In the genomic region with DNA sequence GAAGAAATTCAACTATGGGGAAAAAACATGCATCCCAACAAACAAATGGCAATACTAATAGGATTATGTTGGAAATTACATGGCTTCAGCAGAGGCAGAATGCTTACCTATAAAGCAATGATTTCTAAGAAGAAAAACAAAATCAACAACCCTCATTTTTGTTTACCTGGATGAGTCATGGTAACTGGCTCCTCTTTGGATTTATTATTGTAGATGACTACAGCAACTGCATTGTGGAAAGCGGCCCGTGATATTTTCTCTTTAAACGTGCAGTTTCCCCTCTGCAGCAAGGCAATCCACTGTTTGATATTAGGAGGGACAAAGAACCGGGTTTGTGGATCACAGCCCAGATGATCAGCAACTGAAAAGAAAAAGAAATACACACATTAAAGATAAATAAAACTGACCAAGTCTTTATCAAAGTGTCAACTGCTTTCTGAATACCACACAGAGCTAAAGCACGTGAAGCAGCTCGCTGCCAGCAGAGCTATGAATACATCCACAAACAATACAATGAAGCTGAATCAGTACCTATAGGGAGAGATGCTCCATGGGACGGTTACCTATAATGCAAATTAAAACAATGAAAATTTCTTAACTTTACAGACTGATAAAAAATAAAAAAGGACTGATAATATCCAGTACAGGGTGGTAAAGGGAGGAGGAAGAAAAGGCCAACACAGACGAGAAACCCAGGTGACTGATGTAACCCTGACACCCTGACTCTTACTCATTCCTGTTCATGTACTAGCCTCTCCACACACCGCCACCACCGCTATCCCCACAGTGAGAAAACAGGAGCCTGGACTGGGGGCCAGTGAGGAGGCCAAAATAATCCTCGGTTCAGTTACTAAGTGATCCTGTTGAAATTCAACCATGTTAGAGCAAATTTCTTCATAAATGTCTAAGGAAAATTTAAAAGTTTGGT, we compare ENCODE assay signal across 27 cellular contexts. TPM values are rescaled to one million over a fixed set of nuclear protein-coding genes. Genes with fewer than 3 reads are reported as not detected.
DNase-seq lines count a peak whose midpoint lies in the region; ATAC-seq and TF ChIP-seq lines count a peak whose summit lies in the region.
"Had no signal": no experiment of that assay in that cellular context is flagged by ENCODE, and none has a peak within 500 bp of the region (broad histone marks: within the 10 kb centered on the region; RNA-seq: fewer than 3 reads in every experiment).

No MANE protein-coding gene starts in this region.

- ATAC-seq in right lobe of liver, result peak; percentile 23 to 80 (median 64)
- no peak for ATAC-seq in HG02571 (IDR thresholded peaks at IDR 0.05; ENCODE audit: unreplicated experiment)
- ATAC-seq in GM18520 (IDR thresholded peaks at IDR 0.05; ENCODE audit: unreplicated experiment), result no peak
- ATAC-seq: activated CD8-positive, alpha-beta T cell treated with anti-CD3 and anti-CD28 coated beads for 36 hours; foreskin keratinocyte; heart right ventricle; stimulated activated naive B cell treated with anti-CD40 and anti-IgM and Interleukin-4, amounts not matched to agents 10 μg/mL and 1 μg/mL and 100 μg/mL, for 72 hours; upper lobe of right lung had no signal

- no peak overlapping the region for H2BK12ac ChIP-seq in neuronal stem cell (ENCODE audit: low read length)

- no peak overlapping the region for H3K4ac ChIP-seq in neuronal stem cell (ENCODE audit: low read length)

- no peak overlapping the region for H2BK120ac ChIP-seq in neuronal stem cell (ENCODE audit: low read depth, low read length)

- H3K4me1 ChIP-seq in right lobe of liver (no peaks in the 10 kb centered on the region), neuronal stem cell (ENCODE audit: control insufficient read depth in 2 of 2, insufficient read depth in 1 of 2, low read depth in 1 of 2, low read length in 2 of 2) (peaks cover 0 to 2% of the 10 kb centered on the region in 2 donors), breast epithelium (no peaks in the 10 kb centered on the region)
- H3K4me1 ChIP-seq: esophagus squamous epithelium, foreskin keratinocyte, parathyroid adenoma, suprapubic skin, upper lobe of right lung had no signal

- no peak overlapping the region for H3K18ac ChIP-seq in neuronal stem cell (ENCODE audit: low read length)

- WGBS in right lobe of liver (ENCODE audit: insufficient coverage, low coverage, low lambda C conversion rate, missing lambda C conversion rate), result 52% methylated on average over 11 of the region's 11 CpGs
- WGBS in neuronal stem cell (ENCODE audit: extremely low coverage in 2 of 2, insufficient read length in 2 of 2, insufficient replicate concordance in 1 of 2), 2 donors, result no CpG with 5 or more reads among the region's 11 CpGs

- H3K27me3 ChIP-seq in right lobe of liver, result no peaks in the 10 kb centered on the region
- H3K27me3 ChIP-seq in neuronal stem cell (ENCODE audit: control insufficient read depth in 3 of 3, insufficient read depth in 3 of 3, low read depth in 1 of 3, low read length in 3 of 3), result no peaks in the 10 kb centered on the region
- no peaks in the 10 kb centered on the region for H3K27me3 ChIP-seq in breast epithelium
- H3K27me3 ChIP-seq: esophagus squamous epithelium, foreskin keratinocyte, heart right ventricle, suprapubic skin, upper lobe of right lung had no signal

- H4K8ac ChIP-seq in neuronal stem cell (ENCODE audit: low read depth, low read length), result no peak overlapping the region

- no peak overlapping the region for H3K4me2 ChIP-seq in neuronal stem cell (ENCODE audit: insufficient read depth, low read length, poor library complexity, severe bottlenecking)
- H3K4me2 ChIP-seq: KMS-11 had no signal

- H3K4me3 ChIP-seq in LNCaP clone FGC (ENCODE audit: low read depth, low read length) (0 out of 2 replicates have a peak overlapping the region, but pooled peaks have one; percentile 1), choroid plexus epithelial cell (ENCODE audit: low read depth, low read length) (no peak overlapping the region), right lobe of liver (no peak overlapping the region), neuronal stem cell (ENCODE audit: low read length in 2 of 2) (no peak overlapping the region), breast epithelium (no peak overlapping the region)
- H3K4me3 ChIP-seq: esophagus squamous epithelium, heart right ventricle, suprapubic skin, upper lobe of right lung had no signal

- intact Hi-C loops in right lobe of liver (cut with DNase I), result no loop called here
- intact Hi-C loops in breast epithelium (cut with DNase I; ENCODE audit: low total_unique reads), result no loop called here

- H3K27ac ChIP-seq in right lobe of liver (peak overlapping the region in 1 of 3 donors; percentile 3), neuronal stem cell (replicated peaks; ENCODE audit: low read length) (no peak overlapping the region), breast epithelium (no peak overlapping the region)
- H3K27ac ChIP-seq: esophagus squamous epithelium, foreskin keratinocyte, heart right ventricle, KMS-11, parathyroid adenoma, suprapubic skin, upper lobe of right lung had no signal

- no peak overlapping the region for H4K91ac ChIP-seq in neuronal stem cell (ENCODE audit: low read depth, low read length, poor library complexity)

- H3K9ac ChIP-seq in neuronal stem cell (ENCODE audit: low read depth, low read length, poor library complexity), result no peak overlapping the region
- H3K9ac ChIP-seq: KMS-11, parathyroid adenoma had no signal

- no peak overlapping the region for H2AFZ ChIP-seq in neuronal stem cell (ENCODE audit: low read length)
- H2AFZ ChIP-seq: parathyroid adenoma had no signal

- H2BK15ac ChIP-seq in neuronal stem cell (ENCODE audit: low read length), result no peak overlapping the region

- no peaks in the 10 kb centered on the region for H3K9me3 ChIP-seq in right lobe of liver
- peaks cover 15 to 58% of the 10 kb centered on the region in 2 donors for H3K9me3 ChIP-seq in neuronal stem cell (replicated peaks in 1 of 2; ENCODE audit: control insufficient read depth in 2 of 2, insufficient read depth in 1 of 2, low read depth in 1 of 2, low read length in 2 of 2)
- H3K9me3 ChIP-seq in breast epithelium, result peaks cover 0 to 9% of the 10 kb centered on the region in 2 donors
- H3K9me3 ChIP-seq: suprapubic skin had no signal

- peaks cover 0 to 9% (median 2%) of the 10 kb centered on the region in 4 donors for H3K36me3 ChIP-seq in right lobe of liver
- peaks cover 22 to 82% of the 10 kb centered on the region in 2 donors for H3K36me3 ChIP-seq in neuronal stem cell (replicated peaks in 1 of 2; ENCODE audit: control insufficient read depth in 2 of 2, insufficient read depth in 2 of 2, low read length in 2 of 2)
- H3K36me3 ChIP-seq in breast epithelium, result peaks cover 4% of the 10 kb centered on the region

- H2BK5ac ChIP-seq in neuronal stem cell (ENCODE audit: low read length), result no peak overlapping the region

- peaks cover 3% of the 10 kb centered on the region for H3K79me1 ChIP-seq in neuronal stem cell (ENCODE audit: low read depth, low read length)

- DNase-seq in DMS53 (lab: John Stamatoyannopoulos, UW) (peak; percentile 71), LNCaP clone FGC (ENCODE audit: low read depth) (peak; percentile 33), choroid plexus epithelial cell (ENCODE audit: low read depth) (peak; percentile 42), right lobe of liver (peak in 1 of 3 donors; percentile 50), neuronal stem cell (ENCODE audit: low spot score) (no peak), breast epithelium (ENCODE audit: low spot score in 2 of 2) (no peak)
- DNase-seq: activated CD8-positive, alpha-beta T cell treated with anti-CD3 and anti-CD28 coated beads for 36 hours; activated naive CD4-positive, alpha-beta T cell treated with anti-CD3 and anti-CD28 coated beads for 36 hours; AML-193; amygdala; Calu3; CD4-positive, CD25-positive, alpha-beta regulatory T cell; DND-41; esophagus squamous epithelium; foreskin keratinocyte; heart right ventricle; MV-4-11; NCI-H1436; NCI-H446; NCI-H748 treated with DMSO at 0.1 percent for 48 hours; stimulated activated naive B cell treated with anti-CD40 and anti-IgM and Interleukin-4, amounts not matched to agents 10 μg/mL and 1 μg/mL and 100 μg/mL, for 72 hours; upper lobe of right lung had no signal

- TF ChIP-seq CTCF in LNCaP clone FGC (IDR thresholded peaks at IDR 0.05; ENCODE audit: control insufficient read depth, extremely low read depth, insufficient read depth) (no peak), choroid plexus epithelial cell (conservative IDR thresholded peaks at IDR 0.05; ENCODE audit: low read depth, low read length) (no peak), right lobe of liver (IDR thresholded peaks at IDR 0.05) (no peak), breast epithelium (IDR thresholded peaks at IDR 0.05) (no peak)

- no peak overlapping the region for H3K23ac ChIP-seq in neuronal stem cell (ENCODE audit: low read depth, low read length, poor library complexity)

- H3K14ac ChIP-seq in neuronal stem cell (ENCODE audit: low read length), result no peak overlapping the region

- H2AK5ac ChIP-seq in neuronal stem cell (ENCODE audit: low read depth, low read length), result no peak overlapping the region

- TF ChIP-seq POLR2A in right lobe of liver (IDR thresholded peaks at IDR 0.05) (no peak), breast epithelium (IDR thresholded peaks at IDR 0.05) (no peak)

RNA-seq across cellular contexts. Expression of gene RNF130, which starts 31.0 kb away (rescaled TPM):
- total RNA-seq in right lobe of liver (100 to 1,000 TPM in 1 of 6 experiments, 10 to 100 TPM in 5; 66.7 to 119 (median 89.9) TPM), breast epithelium (100 to 1,000 TPM; 114 to 267 (median 143) TPM)
- polyA plus RNA-seq in neuronal stem cell (2013, experiment 1 of 2), result 190 TPM
- polyA plus RNA-seq in neuronal stem cell (2013, experiment 2 of 2), result 194 TPM

Comparison
In these comparisons a context has a peak if more than half of its experiments do, and no peak if none do; other contexts are left out.
1. DNase-seq: peak in DMS53 (single experiment), LNCaP clone FGC (single experiment) and choroid plexus epithelial cell (single experiment); none in neuronal stem cell (single experiment) and breast epithelium (0 of 2).
2. ATAC-seq: peak in right lobe of liver (4 of 4); none in HG02571 (single experiment) and GM18520 (single experiment).